Comparison of ENCODE assay signal across 9 cellular contexts in genomic region chr20:36540551-36541211, GRCh38. TPM values are rescaled to one million over a fixed set of nuclear protein-coding genes. Genes with fewer than 3 reads are reported as not detected.
DNase-seq lines count a peak whose midpoint lies in the region; ATAC-seq and TF ChIP-seq lines count a peak whose summit lies in the region.
"Had no signal": no experiment of that assay in that cellular context is flagged by ENCODE, and none has a peak within 500 bp of the region (broad histone marks: within the 10 kb centered on the region; RNA-seq: fewer than 3 reads in every experiment).

No MANE protein-coding gene starts in this region.

- peak overlapping the region; percentile 66 for H2AFZ ChIP-seq in ACC112 (ENCODE audit: low read length, unreplicated experiment)

- peaks cover 40% of the 10 kb centered on the region for H3K4me1 ChIP-seq in ACC112 (ENCODE audit: control insufficient read depth, insufficient read depth, low read length, unreplicated experiment)
- H3K4me1 ChIP-seq in cardiac muscle cell (ENCODE audit: low read depth): peaks cover 39% of the 10 kb centered on the region

- no peaks in the 10 kb centered on the region for H3K36me3 ChIP-seq in ACC112 (ENCODE audit: insufficient read depth, low read length)
- peaks cover 9% of the 10 kb centered on the region for H3K36me3 ChIP-seq in cardiac muscle cell

- no peak for TF ChIP-seq CTCF in VCaP (conservative IDR thresholded peaks at IDR 0.05)
- TF ChIP-seq CTCF in cardiac muscle cell (IDR thresholded peaks at IDR 0.05; ENCODE audit: low read depth, low read length): no peak
- no peak for TF ChIP-seq CTCF in omental fat pad (IDR thresholded peaks at IDR 0.05)

- no peak overlapping the region for H3K27ac ChIP-seq in ACC112 (ENCODE audit: low read depth, low read length)
- H3K27ac ChIP-seq in VCaP: peak overlapping the region; percentile 39; the same call in 1 of the 2 replicates
- peak overlapping the region; percentile 100 for H3K27ac ChIP-seq in cardiac muscle cell

- ATAC-seq in omental fat pad (ENCODE audit: low FRiP score) (peak; percentile 8), GM18867 (IDR thresholded peaks at IDR 0.05; ENCODE audit: unreplicated experiment) (no peak)

- DNase-seq in cardiac muscle cell (ENCODE audit: low read depth in 1 of 2, low spot score in 1 of 2) (no peak), omental fat pad (ENCODE audit: low spot score) (no peak), NCI-H774 (lab: John Stamatoyannopoulos, UW) (no peak), OCI-M2 (lab: John Stamatoyannopoulos, UW; ENCODE audit: unreplicated experiment) (no peak), SKM-1 treated with dmso at 0.1 percent for 144 hours (lab: John Stamatoyannopoulos, UW; ENCODE audit: unreplicated experiment) (no peak)
- DNase-seq: NCI-H2107 had no signal

- H3K27me3 ChIP-seq in ACC112 (ENCODE audit: insufficient read depth, low read length) (no peaks in the 10 kb centered on the region), cardiac muscle cell (no peaks in the 10 kb centered on the region)

- peak overlapping the region; percentile 90 for H3K4me3 ChIP-seq in ACC112 (ENCODE audit: low read depth, low read length)
- H3K4me3 ChIP-seq in cardiac muscle cell: peak overlapping the region; percentile 67

- no peaks in the 10 kb centered on the region for H3K9me3 ChIP-seq in cardiac muscle cell (ENCODE audit: low read depth)

- H3K79me2 ChIP-seq in ACC112 (ENCODE audit: control insufficient read depth, insufficient read depth, low read length, unreplicated experiment): peaks cover 36% of the 10 kb centered on the region

RNA-seq across cellular contexts. Expression of gene MYL9, which starts 0.6 kb away (rescaled TPM):
- total RNA-seq in cardiac muscle cell: 579 and 882 TPM in 2 replicates
- 1,085 and 1,624 TPM in 2 replicates for polyA plus RNA-seq in cardiac muscle cell
- total RNA-seq in omental fat pad: 100 to 1,000 TPM in 2 of 4 donors, 10 to 100 TPM in 2; 57.0 to 145 (median 102) TPM

RNA-seq across cellular contexts. Expression of gene TGIF2, which starts 32.7 kb away (rescaled TPM):
- total RNA-seq in cardiac muscle cell (52.8 and 59.4 TPM in 2 replicates), omental fat pad (10 to 100 TPM; 11.0 to 15.1 (median 12.1) TPM)
- polyA plus RNA-seq in cardiac muscle cell: 69.5 and 90.6 TPM in 2 replicates
